Comparison of ENCODE assay signal across 1 cellular context in the genomic region with DNA sequence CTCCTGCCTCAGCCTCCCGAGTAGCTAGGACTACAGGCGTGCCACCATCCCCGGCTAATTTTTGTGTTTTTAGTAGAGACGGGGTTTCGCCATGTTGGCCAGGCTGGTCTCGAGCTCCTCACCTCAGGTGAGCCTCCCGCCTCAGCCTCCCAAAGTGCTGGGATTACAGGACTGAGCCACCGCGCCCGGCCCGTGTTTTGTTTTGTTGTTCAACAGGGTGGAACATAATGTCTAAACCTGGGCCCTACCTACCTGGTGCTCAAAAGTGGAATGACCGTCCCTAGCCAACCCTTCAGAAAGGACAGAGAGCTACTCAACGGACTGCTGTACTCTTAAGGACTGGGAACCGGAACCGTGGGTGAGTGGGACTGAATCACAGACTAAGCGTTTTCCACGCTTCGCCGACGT.
A peak's percentile ranks its signal among the peaks of the same experiment; 100 is the strongest.
TF ChIP-seq lines count a peak whose summit lies in the region.

No MANE protein-coding gene starts in this region.

TF ChIP-seq in HepG2, 621 proteins besides CTCF, POLR2A, EP300 and RAD21 (continued from another document and continues in another):
- TF ChIP-seq ZBTB43 (CRISPR knock-in tag; conservative IDR thresholded peaks at IDR 0.05) (0 out of 2 replicates have a peak, but pooled peaks have one; percentile 25), RNF219 (CRISPR knock-in tag; IDR thresholded peaks at IDR 0.05) (0 out of 2 replicates have a peak, but pooled peaks have one; percentile 23), ZNF572 (CRISPR knock-in tag; IDR thresholded peaks at IDR 0.05) (no peak; the same call in 1 of the 2 replicates), ZNF558 (CRISPR knock-in tag; IDR thresholded peaks at IDR 0.05; ENCODE audit: borderline replicate concordance) (0 out of 2 replicates have a peak, but pooled peaks have one; percentile 47), NPAS2 (CRISPR knock-in tag; IDR thresholded peaks at IDR 0.05; ENCODE audit: borderline replicate concordance) (no peak), KLF6 (CRISPR knock-in tag; IDR thresholded peaks at IDR 0.05) (no peak), ZNF549 (CRISPR knock-in tag; IDR thresholded peaks at IDR 0.05) (no peak), CBX2 (IDR thresholded peaks at IDR 0.05; ENCODE audit: low read depth, low read length) (no peak), CBX2 (CRISPR knock-in tag; IDR thresholded peaks at IDR 0.05; ENCODE audit: low read depth) (0 out of 2 replicates have a peak, but pooled peaks have one; percentile 61), ZNF17 (CRISPR knock-in tag; IDR thresholded peaks at IDR 0.05) (no peak), DMTF1 (CRISPR knock-in tag; IDR thresholded peaks at IDR 0.05) (no peak), ZC3H4 (CRISPR knock-in tag; IDR thresholded peaks at IDR 0.05; ENCODE audit: borderline replicate concordance) (peak; percentile 43; the same call in 1 of the 2 replicates), DR1 (CRISPR knock-in tag; IDR thresholded peaks at IDR 0.05) (no peak), ZNF543 (CRISPR knock-in tag; IDR thresholded peaks at IDR 0.05) (peak; percentile 4; the same call in 1 of the 2 replicates), TBP (CRISPR knock-in tag; IDR thresholded peaks at IDR 0.05) (0 out of 2 replicates have a peak, but pooled peaks have one; percentile 61), FLYWCH1 (CRISPR knock-in tag; IDR thresholded peaks at IDR 0.05) (peak; percentile 86; the same call in 1 of the 2 replicates), NKX3-1 (CRISPR knock-in tag; IDR thresholded peaks at IDR 0.05) (0 out of 2 replicates have a peak, but pooled peaks have one; percentile 12), SMAD1 (CRISPR knock-in tag; IDR thresholded peaks at IDR 0.05; ENCODE audit: borderline replicate concordance, low read depth) (no peak), ZNF382 (CRISPR knock-in tag; IDR thresholded peaks at IDR 0.05; ENCODE audit: borderline replicate concordance) (no peak), ATF5 (CRISPR knock-in tag; IDR thresholded peaks at IDR 0.05; ENCODE audit: low read depth) (peak; percentile 4; the same call in 1 of the 2 replicates), ZNF737 (CRISPR knock-in tag; IDR thresholded peaks at IDR 0.05; ENCODE audit: borderline replicate concordance) (0 out of 2 replicates have a peak, but pooled peaks have one; percentile 59), ZNF619 (CRISPR knock-in tag; IDR thresholded peaks at IDR 0.05) (0 out of 2 replicates have a peak, but pooled peaks have one; percentile 11), ATF7 (IDR thresholded peaks at IDR 0.05) (no peak), ATF7 (CRISPR knock-in tag; IDR thresholded peaks at IDR 0.05) (no peak), ZBTB39 (CRISPR knock-in tag; IDR thresholded peaks at IDR 0.05) (0 out of 2 replicates have a peak, but pooled peaks have one; percentile 27), ZBTB38 (CRISPR knock-in tag; IDR thresholded peaks at IDR 0.05) (peak; percentile 90), FOXA1 (IDR thresholded peaks at IDR 0.05) (no peak), FOXA1 (CRISPR knock-in tag; IDR thresholded peaks at IDR 0.05) (no peak), ZFP1 (CRISPR knock-in tag; IDR thresholded peaks at IDR 0.05) (no peak), HMGXB3 (CRISPR knock-in tag; IDR thresholded peaks at IDR 0.05; ENCODE audit: borderline replicate concordance) (0 out of 2 replicates have a peak, but pooled peaks have one; percentile 13), ZBTB8A (CRISPR knock-in tag; IDR thresholded peaks at IDR 0.05; ENCODE audit: borderline replicate concordance, low read depth) (no peak), TMF1 (CRISPR knock-in tag; IDR thresholded peaks at IDR 0.05; ENCODE audit: low read depth) (no peak)
- TF ChIP-seq, protein P1, sequence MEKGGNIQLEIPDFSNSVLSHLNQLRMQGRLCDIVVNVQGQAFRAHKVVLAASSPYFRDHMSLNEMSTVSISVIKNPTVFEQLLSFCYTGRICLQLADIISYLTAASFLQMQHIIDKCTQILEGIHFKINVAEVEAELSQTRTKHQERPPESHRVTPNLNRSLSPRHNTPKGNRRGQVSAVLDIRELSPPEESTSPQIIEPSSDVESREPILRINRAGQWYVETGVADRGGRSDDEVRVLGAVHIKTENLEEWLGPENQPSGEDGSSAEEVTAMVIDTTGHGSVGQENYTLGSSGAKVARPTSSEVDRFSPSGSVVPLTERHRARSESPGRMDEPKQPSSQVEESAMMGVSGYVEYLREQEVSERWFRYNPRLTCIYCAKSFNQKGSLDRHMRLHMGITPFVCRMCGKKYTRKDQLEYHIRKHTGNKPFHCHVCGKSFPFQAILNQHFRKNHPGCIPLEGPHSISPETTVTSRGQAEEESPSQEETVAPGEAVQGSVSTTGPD (CRISPR knock-in tag; IDR thresholded peaks at IDR 0.05): no peak
- TF ChIP-seq, protein P2, sequence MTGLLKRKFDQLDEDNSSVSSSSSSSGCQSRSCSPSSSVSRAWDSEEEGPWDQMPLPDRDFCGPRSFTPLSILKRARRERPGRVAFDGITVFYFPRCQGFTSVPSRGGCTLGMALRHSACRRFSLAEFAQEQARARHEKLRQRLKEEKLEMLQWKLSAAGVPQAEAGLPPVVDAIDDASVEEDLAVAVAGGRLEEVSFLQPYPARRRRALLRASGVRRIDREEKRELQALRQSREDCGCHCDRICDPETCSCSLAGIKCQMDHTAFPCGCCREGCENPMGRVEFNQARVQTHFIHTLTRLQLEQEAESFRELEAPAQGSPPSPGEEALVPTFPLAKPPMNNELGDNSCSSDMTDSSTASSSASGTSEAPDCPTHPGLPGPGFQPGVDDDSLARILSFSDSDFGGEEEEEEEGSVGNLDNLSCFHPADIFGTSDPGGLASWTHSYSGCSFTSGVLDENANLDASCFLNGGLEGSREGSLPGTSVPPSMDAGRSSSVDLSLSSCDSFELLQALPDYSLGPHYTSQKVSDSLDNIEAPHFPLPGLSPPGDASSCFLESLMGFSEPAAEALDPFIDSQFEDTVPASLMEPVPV (CRISPR knock-in tag; IDR thresholded peaks at IDR 0.05): no peak
- TF ChIP-seq, protein P3, sequence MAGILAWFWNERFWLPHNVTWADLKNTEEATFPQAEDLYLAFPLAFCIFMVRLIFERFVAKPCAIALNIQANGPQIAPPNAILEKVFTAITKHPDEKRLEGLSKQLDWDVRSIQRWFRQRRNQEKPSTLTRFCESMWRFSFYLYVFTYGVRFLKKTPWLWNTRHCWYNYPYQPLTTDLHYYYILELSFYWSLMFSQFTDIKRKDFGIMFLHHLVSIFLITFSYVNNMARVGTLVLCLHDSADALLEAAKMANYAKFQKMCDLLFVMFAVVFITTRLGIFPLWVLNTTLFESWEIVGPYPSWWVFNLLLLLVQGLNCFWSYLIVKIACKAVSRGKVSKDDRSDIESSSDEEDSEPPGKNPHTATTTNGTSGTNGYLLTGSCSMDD (CRISPR knock-in tag; IDR thresholded peaks at IDR 0.05): 0 out of 2 replicates have a peak, but pooled peaks have one; percentile 35
- TF ChIP-seq, protein P4, sequence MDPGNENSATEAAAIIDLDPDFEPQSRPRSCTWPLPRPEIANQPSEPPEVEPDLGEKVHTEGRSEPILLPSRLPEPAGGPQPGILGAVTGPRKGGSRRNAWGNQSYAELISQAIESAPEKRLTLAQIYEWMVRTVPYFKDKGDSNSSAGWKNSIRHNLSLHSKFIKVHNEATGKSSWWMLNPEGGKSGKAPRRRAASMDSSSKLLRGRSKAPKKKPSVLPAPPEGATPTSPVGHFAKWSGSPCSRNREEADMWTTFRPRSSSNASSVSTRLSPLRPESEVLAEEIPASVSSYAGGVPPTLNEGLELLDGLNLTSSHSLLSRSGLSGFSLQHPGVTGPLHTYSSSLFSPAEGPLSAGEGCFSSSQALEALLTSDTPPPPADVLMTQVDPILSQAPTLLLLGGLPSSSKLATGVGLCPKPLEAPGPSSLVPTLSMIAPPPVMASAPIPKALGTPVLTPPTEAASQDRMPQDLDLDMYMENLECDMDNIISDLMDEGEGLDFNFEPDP (CRISPR knock-in tag; conservative IDR thresholded peaks at IDR 0.05): 0 out of 2 replicates have a peak, but pooled peaks have one; percentile 27
